ENCODE assay signal across 8 cellular contexts in the genomic region with DNA sequence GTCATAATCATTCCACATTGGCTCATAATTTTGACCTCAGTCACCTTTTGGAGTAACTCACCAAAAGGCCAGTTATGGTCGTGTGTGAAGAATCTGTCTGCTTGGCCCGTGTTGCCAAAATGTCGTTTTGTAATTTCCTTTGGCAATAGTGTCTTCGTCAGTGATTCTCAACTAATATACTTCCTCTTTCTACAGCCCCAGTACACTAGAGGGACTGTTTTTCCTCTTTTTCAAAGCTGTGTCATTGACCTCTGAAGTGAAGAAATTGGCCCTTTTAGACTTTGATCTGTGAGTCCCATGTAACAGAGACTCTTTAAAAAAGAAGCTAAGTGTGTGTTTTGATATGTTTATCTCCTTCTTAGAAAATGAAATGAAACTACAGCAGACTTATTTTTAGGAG.
DNase-seq lines count a peak whose midpoint lies in the region; ATAC-seq and FAIRE-seq lines count a peak whose summit lies in the region.

No MANE protein-coding gene starts in this region.

- no peaks in the 10 kb centered on the region for H3K27me3 ChIP-seq in mucosa of rectum (ENCODE audit: control insufficient read depth in 2 of 2, insufficient read depth in 2 of 2, low read length in 2 of 2)

- peaks cover 34 to 49% of the 10 kb centered on the region in 2 donors for H3K4me1 ChIP-seq in mucosa of rectum (ENCODE audit: control insufficient read depth in 2 of 2, insufficient read depth in 2 of 2, low read length in 2 of 2)

- H3K9ac ChIP-seq in mucosa of rectum (ENCODE audit: low read depth in 1 of 2, low read length in 2 of 2): peak overlapping the region in 1 of 2 donors; percentile 54

- peaks cover 29 to 33% of the 10 kb centered on the region in 2 donors for H3K36me3 ChIP-seq in mucosa of rectum (ENCODE audit: control insufficient read depth in 2 of 2, insufficient read depth in 2 of 2, low read length in 2 of 2)

- no peaks in the 10 kb centered on the region for H3K9me3 ChIP-seq in mucosa of rectum (ENCODE audit: control insufficient read depth in 2 of 2, low read length in 2 of 2)

- peak; percentile 47 for ATAC-seq in GM19035 (IDR thresholded peaks at IDR 0.05; ENCODE audit: unreplicated experiment)
- no peak for ATAC-seq in GM19397 (IDR thresholded peaks at IDR 0.05; ENCODE audit: unreplicated experiment)
- ATAC-seq in HG02981 (IDR thresholded peaks at IDR 0.05; ENCODE audit: unreplicated experiment): no peak

- peak overlapping the region in 1 of 2 donors; percentile 28 for H3K4me3 ChIP-seq in mucosa of rectum (ENCODE audit: low read length in 2 of 2)

- DNase-seq in NAMALWA (ENCODE audit: low spot score) (peak; percentile 89), NCI-H524 treated with DMSO at 0.1 percent for 48 hours (lab: John Stamatoyannopoulos, UW) (no peak), NCI-H1417 treated with DMSO at 0.1 percent for 48 hours (lab: John Stamatoyannopoulos, UW) (no peak)

- peak overlapping the region; percentile 68 to 76 for H3K27ac ChIP-seq in mucosa of rectum (ENCODE audit: low read depth in 2 of 2, low read length in 2 of 2)

- peak; percentile 78 for FAIRE-seq in colon (lab: Jason Lieb, UNC)
